2 cellular contexts compared by ENCODE assay signal in the genomic region with DNA sequence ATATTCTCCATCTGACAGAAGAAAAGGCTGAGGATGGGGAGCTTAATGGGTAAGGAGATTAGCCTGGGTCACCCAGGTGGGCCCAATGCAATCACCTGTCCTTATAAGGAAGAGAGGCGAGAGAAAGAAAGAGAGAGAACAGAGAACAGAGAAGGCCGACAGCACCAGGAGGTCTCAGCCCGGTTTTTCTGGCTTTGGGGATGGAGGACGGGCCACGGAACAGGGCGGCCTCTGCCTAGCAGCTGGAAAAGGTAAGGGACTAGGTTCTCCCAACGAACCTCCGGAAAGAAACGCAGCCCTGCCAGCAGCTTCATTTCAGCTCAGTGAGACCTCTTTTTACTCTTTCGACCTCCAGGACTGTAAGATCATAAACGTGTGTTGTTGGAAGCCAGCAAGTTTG.
TF ChIP-seq lines count a peak whose summit lies in the region.

No MANE protein-coding gene starts in this region.

TF ChIP-seq in HCT116, 20 proteins besides CTCF, POLR2A, EP300 and RAD21:
- TF ChIP-seq JUND (IDR thresholded peaks at IDR 0.05) (no peak), FOSL1 (IDR thresholded peaks at IDR 0.05; ENCODE audit: low read depth) (no peak), ZFX (IDR thresholded peaks at IDR 0.05) (no peak), SIN3A (IDR thresholded peaks at IDR 0.05; ENCODE audit: low read depth) (no peak), EZH2 (IDR thresholded peaks at IDR 0.05) (no peak), ELF1 (IDR thresholded peaks at IDR 0.05; ENCODE audit: borderline replicate concordance, low read depth) (no peak), SP1 (IDR thresholded peaks at IDR 0.05; ENCODE audit: low read depth) (no peak), EZH2phosphoT487 (IDR thresholded peaks at IDR 0.05; ENCODE audit: borderline replicate concordance) (no peak), ZBTB33 (IDR thresholded peaks at IDR 0.05; ENCODE audit: extremely low read depth, insufficient replicate concordance, low read length) (no peak), SRF (IDR thresholded peaks at IDR 0.05; ENCODE audit: low read depth) (no peak), ZNF274 (IDR thresholded peaks at IDR 0.05; ENCODE audit: low read depth, low read length) (no peak)
- TF ChIP-seq, protein P1, sequence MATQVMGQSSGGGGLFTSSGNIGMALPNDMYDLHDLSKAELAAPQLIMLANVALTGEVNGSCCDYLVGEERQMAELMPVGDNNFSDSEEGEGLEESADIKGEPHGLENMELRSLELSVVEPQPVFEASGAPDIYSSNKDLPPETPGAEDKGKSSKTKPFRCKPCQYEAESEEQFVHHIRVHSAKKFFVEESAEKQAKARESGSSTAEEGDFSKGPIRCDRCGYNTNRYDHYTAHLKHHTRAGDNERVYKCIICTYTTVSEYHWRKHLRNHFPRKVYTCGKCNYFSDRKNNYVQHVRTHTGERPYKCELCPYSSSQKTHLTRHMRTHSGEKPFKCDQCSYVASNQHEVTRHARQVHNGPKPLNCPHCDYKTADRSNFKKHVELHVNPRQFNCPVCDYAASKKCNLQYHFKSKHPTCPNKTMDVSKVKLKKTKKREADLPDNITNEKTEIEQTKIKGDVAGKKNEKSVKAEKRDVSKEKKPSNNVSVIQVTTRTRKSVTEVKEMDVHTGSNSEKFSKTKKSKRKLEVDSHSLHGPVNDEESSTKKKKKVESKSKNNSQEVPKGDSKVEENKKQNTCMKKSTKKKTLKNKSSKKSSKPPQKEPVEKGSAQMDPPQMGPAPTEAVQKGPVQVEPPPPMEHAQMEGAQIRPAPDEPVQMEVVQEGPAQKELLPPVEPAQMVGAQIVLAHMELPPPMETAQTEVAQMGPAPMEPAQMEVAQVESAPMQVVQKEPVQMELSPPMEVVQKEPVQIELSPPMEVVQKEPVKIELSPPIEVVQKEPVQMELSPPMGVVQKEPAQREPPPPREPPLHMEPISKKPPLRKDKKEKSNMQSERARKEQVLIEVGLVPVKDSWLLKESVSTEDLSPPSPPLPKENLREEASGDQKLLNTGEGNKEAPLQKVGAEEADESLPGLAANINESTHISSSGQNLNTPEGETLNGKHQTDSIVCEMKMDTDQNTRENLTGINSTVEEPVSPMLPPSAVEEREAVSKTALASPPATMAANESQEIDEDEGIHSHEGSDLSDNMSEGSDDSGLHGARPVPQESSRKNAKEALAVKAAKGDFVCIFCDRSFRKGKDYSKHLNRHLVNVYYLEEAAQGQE (IDR thresholded peaks at IDR 0.05; ENCODE audit: low read depth) = no peak

TF ChIP-seq in HEK293T, 16 proteins besides CTCF, POLR2A, EP300 and RAD21:
- TF ChIP-seq SUZ12 (IDR thresholded peaks at IDR 0.05) (no peak), FOXA1 (IDR thresholded peaks at IDR 0.05) (no peak), HDGF (IDR thresholded peaks at IDR 0.05; ENCODE audit: borderline replicate concordance) (no peak), ARNT (IDR thresholded peaks at IDR 0.05) (no peak), SP1 (IDR thresholded peaks at IDR 0.05) (no peak), TARDBP (IDR thresholded peaks at IDR 0.05) (no peak), CTBP1 (IDR thresholded peaks at IDR 0.05; ENCODE audit: borderline replicate concordance) (no peak), ELF4 (IDR thresholded peaks at IDR 0.05) (no peak), FOXK2 (IDR thresholded peaks at IDR 0.05) (no peak), ZNF384 (IDR thresholded peaks at IDR 0.05) (no peak)
